18 cellular contexts compared by ENCODE assay signal in the genomic region with DNA sequence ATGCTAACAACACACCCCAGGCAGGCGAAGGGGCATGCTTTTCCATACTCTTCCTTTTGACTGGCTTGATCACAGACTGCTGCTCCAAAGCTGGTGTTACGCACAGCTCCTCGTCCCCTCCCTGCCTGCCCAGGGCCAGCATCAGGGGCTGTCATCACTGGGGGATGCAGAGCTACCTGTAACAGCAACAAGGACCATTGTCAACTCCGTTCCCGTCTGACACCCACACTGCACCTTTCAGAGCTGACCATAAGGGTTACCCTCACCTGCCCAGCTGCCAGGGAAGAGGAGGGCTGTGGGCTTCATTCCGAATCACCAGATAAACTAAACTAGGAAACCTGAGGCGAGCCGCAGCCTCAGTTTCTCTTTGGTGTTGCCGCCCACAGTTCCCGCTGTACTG. TPM values are rescaled to one million over a fixed set of nuclear protein-coding genes. Genes with fewer than 3 reads are reported as not detected.
DNase-seq lines count a peak whose midpoint lies in the region; ATAC-seq, FAIRE-seq and TF ChIP-seq lines count a peak whose summit lies in the region.
"Had no signal": no experiment of that assay in that cellular context is flagged by ENCODE, and none has a peak within 500 bp of the region (broad histone marks: within the 10 kb centered on the region; RNA-seq: fewer than 3 reads in every experiment).

No MANE protein-coding gene starts in this region.

- H3K36me3 ChIP-seq in right atrium auricular region (peaks cover 81% of the 10 kb centered on the region), kidney (ENCODE audit: control insufficient read depth in 1 of 2, insufficient read depth in 2 of 2, low read length in 2 of 2) (peaks cover 39 to 78% of the 10 kb centered on the region in 2 donors)

- H3K27me3 ChIP-seq in right atrium auricular region (no peaks in the 10 kb centered on the region), right cardiac atrium (ENCODE audit: control insufficient read depth, insufficient read depth) (no peaks in the 10 kb centered on the region)
- H3K27me3 ChIP-seq: BLaER1 treated with 17β-estradiol and CSF1 and Interleukin-3, amounts not matched to agents 10 nM and 100 nM had no signal

- H3K9me3 Mint-ChIP-seq in osteocyte (ENCODE audit: unreplicated experiment): peaks cover 24% of the 10 kb centered on the region

- no peak for FAIRE-seq in kidney (lab: Jason Lieb, UNC)
- FAIRE-seq: HepG2 had no signal

- TF ChIP-seq CTCF in right atrium auricular region (IDR thresholded peaks at IDR 0.05): no peak
- TF ChIP-seq CTCF in kidney (IDR thresholded peaks at IDR 0.05; ENCODE audit: borderline replicate concordance, extremely low read depth, insufficient read depth): no peak
- no peak for TF ChIP-seq CTCF in osteocyte (IDR thresholded peaks at IDR 0.05)

- H3K4me3 ChIP-seq in right atrium auricular region: no peak overlapping the region
- H3K4me3 ChIP-seq in right cardiac atrium (ENCODE audit: low read length): no peak overlapping the region
- H3K4me3 ChIP-seq in kidney (ENCODE audit: low read length in 2 of 2): no peak overlapping the region
- H3K4me3 ChIP-seq: BLaER1 treated with 17β-estradiol and CSF1 and Interleukin-3, amounts not matched to agents 10 nM and 100 nM had no signal

- peaks cover 65% of the 10 kb centered on the region for H3K36me3 Mint-ChIP-seq in osteocyte (ENCODE audit: unreplicated experiment)

- peak; percentile 38 for DNase-seq in right atrium auricular region (ENCODE audit: low spot score)
- DNase-seq in right cardiac atrium: no peak
- peak; percentile 48 for DNase-seq in kidney
- DNase-seq in osteocyte (ENCODE audit: extremely low spot score, unreplicated experiment): peak; percentile 76
- no peak for DNase-seq in islet precursor cell
- DNase-seq in effector CD4-positive, alpha-beta T cell: no peak
- DNase-seq: Calu3; CD8-positive, alpha-beta T cell; DMS79 treated with DMSO at 0.1 percent for 48 hours; GF-D8; HCEC 1CT; KG1 had no signal

- 95% methylated on average over 10 of the region's 10 CpGs for WGBS in right cardiac atrium

- H3K9me3 ChIP-seq in right atrium auricular region (peaks cover 0 to 17% of the 10 kb centered on the region in 2 donors), right cardiac atrium (ENCODE audit: control insufficient read depth, low read length) (peaks cover 3% of the 10 kb centered on the region), kidney (ENCODE audit: control insufficient read depth in 1 of 2, low read length in 2 of 2) (no peaks in the 10 kb centered on the region)

- H3K27ac Mint-ChIP-seq in osteocyte (ENCODE audit: unreplicated experiment): no peak overlapping the region
- H3K27ac Mint-ChIP-seq: B cell; CD8-positive, alpha-beta T cell had no signal

- intact Hi-C loops in right cardiac atrium (cut with DNase I): loop anchor here in 1 of 4 donors (5.0 kb wide), 1 partner anchor 37 kb away; no protein-coding TSS in a partner anchor
- intact Hi-C loops in kidney (cut with DNase I): no loop called here

- H3K4me1 ChIP-seq in right atrium auricular region: peaks cover 0 to 4% of the 10 kb centered on the region in 2 donors
- H3K4me1 ChIP-seq in right cardiac atrium (ENCODE audit: control insufficient read depth, insufficient read depth, low read length): no peaks in the 10 kb centered on the region
- H3K4me1 ChIP-seq in kidney (ENCODE audit: control insufficient read depth in 1 of 2, insufficient read depth in 1 of 2, low read depth in 1 of 2, low read length in 2 of 2): no peaks in the 10 kb centered on the region

- ATAC-seq in right cardiac atrium: no peak
- ATAC-seq in GM21723 (IDR thresholded peaks at IDR 0.05; ENCODE audit: unreplicated experiment): no peak
- ATAC-seq: CD8-positive, alpha-beta T cell; HepG2 had no signal

- no peaks in the 10 kb centered on the region for H3K27me3 Mint-ChIP-seq in osteocyte (ENCODE audit: unreplicated experiment)
- H3K27me3 Mint-ChIP-seq: B cell, IgD-negative memory B cell had no signal

- no peak overlapping the region for H3K9ac ChIP-seq in kidney (ENCODE audit: low read length in 2 of 2)
- H3K9ac ChIP-seq: BLaER1 treated with 17β-estradiol and CSF1 and Interleukin-3, amounts not matched to agents 10 nM and 100 nM had no signal

- H3K27ac ChIP-seq in right atrium auricular region: no peak overlapping the region
- no peak overlapping the region for H3K27ac ChIP-seq in right cardiac atrium (ENCODE audit: low read length)
- H3K27ac ChIP-seq in kidney (ENCODE audit: low read depth in 2 of 2, low read length in 2 of 2): no peak overlapping the region
- H3K27ac ChIP-seq: 22Rv1 had no signal

- peaks cover 13% of the 10 kb centered on the region for H3K4me1 Mint-ChIP-seq in osteocyte (ENCODE audit: unreplicated experiment)
- H3K4me1 Mint-ChIP-seq: B cell had no signal

- no peak overlapping the region for H3K4me3 Mint-ChIP-seq in osteocyte (ENCODE audit: unreplicated experiment)
- H3K4me3 Mint-ChIP-seq: B cell; CD8-positive, alpha-beta T cell; IgD-negative memory B cell had no signal

RNA-seq across cellular contexts. Expression of a gene that starts 15.4 kb away (rescaled TPM):
- total RNA-seq in right atrium auricular region (10 to 100 TPM; 37.6 to 68.1 TPM), right cardiac atrium (10 to 100 TPM; 38.1 to 60.6 (median 46.8) TPM), kidney (37.0 TPM), osteocyte (35.5 and 40.1 TPM in 2 replicates)
- polyA plus RNA-seq in right cardiac atrium (71.0 TPM), kidney (ENCODE audit: insufficient read depth, low read depth, low replicate concordance) (291 TPM)

RNA-seq across cellular contexts. Expression of a gene that starts 43.8 kb away (rescaled TPM):
- total RNA-seq in right atrium auricular region (100 to 1,000 TPM; 181 to 184 TPM), right cardiac atrium (100 to 1,000 TPM; 181 to 265 (median 207) TPM), kidney (136 TPM), osteocyte (90.2 and 93.1 TPM in 2 replicates)
- polyA plus RNA-seq in right cardiac atrium (172 TPM), kidney (ENCODE audit: insufficient read depth, low read depth, low replicate concordance) (212 TPM)

RNA-seq across cellular contexts. Expression of a gene that starts 53.1 kb away (rescaled TPM):
- 10 to 100 TPM in 1 of 2 donors, 1 to 10 TPM in 1; 9.5 to 11.3 TPM for total RNA-seq in right atrium auricular region
- 10 to 100 TPM in 1 of 4 donors, 1 to 10 TPM in 3; 8.0 to 11.5 (median 8.6) TPM for total RNA-seq in right cardiac atrium
- 6.8 TPM for polyA plus RNA-seq in right cardiac atrium
- 30.4 TPM for total RNA-seq in kidney
- 14.7 TPM for polyA plus RNA-seq in kidney (ENCODE audit: insufficient read depth, low read depth, low replicate concordance)
- total RNA-seq in osteocyte: 28.1 and 31.6 TPM in 2 replicates

Comparison
In these comparisons a context has a peak if more than half of its experiments do, and no peak if none do; other contexts are left out.
1. DNase-seq: peak in right atrium auricular region (single experiment), kidney (single experiment) and osteocyte (single experiment); none in right cardiac atrium (0 of 3), islet precursor cell (single experiment) and effector CD4-positive, alpha-beta T cell (single experiment).